8 cellular contexts compared by ENCODE assay signal in the genomic region with DNA sequence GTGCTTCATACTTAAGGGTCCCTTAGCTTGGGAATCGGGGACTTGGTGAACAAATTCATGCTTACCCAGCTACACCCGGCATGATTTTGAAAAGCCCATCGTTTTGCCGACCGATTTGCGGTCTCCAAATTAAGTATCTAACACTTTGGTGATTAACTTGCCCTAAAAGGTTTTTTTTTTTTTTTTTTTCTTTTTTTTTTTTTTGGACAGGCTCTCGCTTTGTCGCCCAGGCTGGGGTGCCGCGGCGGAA. TPM values are rescaled to one million over a fixed set of nuclear protein-coding genes. Genes with fewer than 3 reads are reported as not detected.
DNase-seq lines count a peak whose midpoint lies in the region; ATAC-seq and TF ChIP-seq lines count a peak whose summit lies in the region.

No MANE protein-coding gene starts in this region.

- TF ChIP-seq POLR2A in breast epithelium (IDR thresholded peaks at IDR 0.05): no peak

- no peaks in the 10 kb centered on the region for H3K36me3 ChIP-seq in breast epithelium
- H3K36me3 ChIP-seq in mucosa of descending colon (ENCODE audit: low read depth): peaks cover 3% of the 10 kb centered on the region

- H3K4me1 ChIP-seq in breast epithelium (peaks cover 16 to 20% of the 10 kb centered on the region in 2 donors), mucosa of descending colon (ENCODE audit: low read depth) (peaks cover 29% of the 10 kb centered on the region)

- intact Hi-C loops in breast epithelium (cut with DNase I; ENCODE audit: low total_unique reads): loop anchor here (5.0 kb wide), 1 partner anchor 125 kb away; a partner anchor contains a TSS
- intact Hi-C loops in mucosa of descending colon (cut with DNase I, micrococcal nuclease): no loop called here

- H3K9me3 ChIP-seq in breast epithelium (no peaks in the 10 kb centered on the region), mucosa of descending colon (no peaks in the 10 kb centered on the region)

- DNase-seq in stimulated activated CD4-positive, alpha-beta T cell treated with anti-CD3 and anti-CD28 coated beads, Interleukin-4, amount 100 ng/mL, for 1 hour: peak; percentile 29
- no peak for DNase-seq in stimulated activated CD4-positive, alpha-beta T cell treated with anti-CD3 and anti-CD28 coated beads, Interleukin-1b, Interleukin-23, amount 100 ng/mL, for 48 hours
- DNase-seq in breast epithelium (ENCODE audit: low spot score in 2 of 2) (no peak), mucosa of descending colon (no peak), DMS153 treated with DMSO at 0.1 percent for 48 hours (lab: John Stamatoyannopoulos, UW; ENCODE audit: unreplicated experiment) (no peak), germinal center (ENCODE audit: low spot score) (no peak), AG20443 (ENCODE audit: low spot score) (no peak)

- peak overlapping the region; percentile 83 to 100 (median 88) for H3K4me3 ChIP-seq in breast epithelium
- peak overlapping the region; percentile 54 for H3K4me3 ChIP-seq in mucosa of descending colon

- H3K27ac ChIP-seq in breast epithelium: peak overlapping the region; percentile 100

- ATAC-seq in mucosa of descending colon (no peak), GM21717 (IDR thresholded peaks at IDR 0.05; ENCODE audit: unreplicated experiment) (no peak)

- TF ChIP-seq CTCF in breast epithelium (IDR thresholded peaks at IDR 0.05) (no peak), mucosa of descending colon (IDR thresholded peaks at IDR 0.05) (no peak)

- H3K27me3 ChIP-seq in breast epithelium: no peaks in the 10 kb centered on the region

RNA-seq across cellular contexts. Expression of a gene that starts 0.8 kb away (rescaled TPM):
- 100 to 1,000 TPM; 467 to 860 (median 474) TPM for total RNA-seq in breast epithelium
- 100 to 1,000 TPM; 231 to 367 (median 252) TPM for total RNA-seq in mucosa of descending colon

RNA-seq across cellular contexts. Expression of a gene that starts 52.0 kb away (rescaled TPM):
- total RNA-seq in breast epithelium (10 to 100 TPM; 19.5 to 42.0 (median 24.6) TPM), mucosa of descending colon (10 to 100 TPM; 36.2 to 49.4 (median 40.9) TPM)
